8 cellular contexts compared by ENCODE assay signal in the genomic region with DNA sequence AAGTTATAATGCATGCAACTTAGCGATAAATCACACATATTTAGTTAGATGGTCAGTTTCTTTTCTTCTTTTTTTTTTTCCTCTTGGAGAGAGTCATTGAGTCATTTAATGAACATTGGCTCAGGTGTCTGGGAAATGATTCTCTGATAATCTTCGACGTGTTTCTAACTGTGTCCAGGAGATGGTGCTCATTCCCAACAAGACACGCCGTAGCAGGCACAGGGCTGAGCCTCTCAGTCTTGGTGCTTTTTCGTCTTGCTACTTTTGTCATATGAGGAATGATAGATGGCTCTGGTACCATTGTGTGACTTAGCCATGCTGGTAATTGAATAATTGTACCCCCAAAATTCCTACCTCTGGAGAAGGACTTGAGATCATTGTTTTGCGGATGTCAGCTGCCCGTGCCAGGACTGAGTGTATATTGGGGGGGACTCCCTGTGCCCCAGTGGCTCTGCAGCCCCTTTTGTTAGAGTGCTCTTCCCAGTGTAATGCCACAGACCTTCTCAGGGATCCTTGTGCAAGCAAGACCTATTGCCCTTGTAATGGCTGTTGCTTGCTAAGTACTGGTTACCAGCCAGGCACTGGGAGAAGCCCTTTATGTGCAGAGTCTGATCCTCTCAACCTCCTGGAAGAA.
A peak's percentile ranks its signal among the peaks of the same experiment; 100 is the strongest.
DNase-seq lines count a peak whose midpoint lies in the region; ATAC-seq, FAIRE-seq and TF ChIP-seq lines count a peak whose summit lies in the region.

No MANE protein-coding gene starts in this region.

- FAIRE-seq in GM19239 (lab: Jason Lieb, UNC): peak; percentile 66

- peak; percentile 96 for TF ChIP-seq CTCF in brain (conservative IDR thresholded peaks at IDR 0.05)

- H3K27me3 Mint-ChIP-seq in brain: no peaks in the 10 kb centered on the region

- peaks cover 49% of the 10 kb centered on the region for H3K4me1 Mint-ChIP-seq in brain

- no peaks in the 10 kb centered on the region for H3K36me3 Mint-ChIP-seq in brain

- no peak overlapping the region for H3K4me3 Mint-ChIP-seq in brain

- no peaks in the 10 kb centered on the region for H3K9me3 Mint-ChIP-seq in brain

- ATAC-seq in HG03280 (IDR thresholded peaks at IDR 0.05; ENCODE audit: unreplicated experiment): peak; percentile 87

- DNase-seq in DMS153 treated with DMSO at 0.1 percent for 48 hours (lab: John Stamatoyannopoulos, UW; ENCODE audit: unreplicated experiment) (peak; percentile 74), GM19239 (ENCODE audit: insufficient read length, low spot score) (peak; percentile 9), NCI-H460 (ENCODE audit: extremely low read depth, low read depth) (peak; percentile 19), iris pigment epithelial cell (ENCODE audit: low read depth) (peak; percentile 59), superior temporal gyrus (ENCODE audit: extremely low spot score) (peak; percentile 86)
- DNase-seq in stimulated activated CD4-positive, alpha-beta T cell treated with anti-CD3 and anti-CD28 coated beads, Interleukin-4, amount 100 ng/mL, for 24 hours: no peak

- peak overlapping the region in 3 of 5 experiments; percentile 5 to 46 (median 16) for H3K27ac Mint-ChIP-seq in brain
